In genomic region chr11:70556884-70557741, GRCh38 we compare ENCODE assay signal across 1 cellular context.
TF ChIP-seq lines count a peak whose summit lies in the region.

No MANE protein-coding gene starts in this region.

TF ChIP-seq in SK-N-SH, 30 proteins besides CTCF, POLR2A, EP300 and RAD21 (continued from another document):
- no peak for TF ChIP-seq ZBTB33 (IDR thresholded peaks at IDR 0.05; ENCODE audit: borderline replicate concordance, low read depth)
- no peak for TF ChIP-seq TEAD4 (IDR thresholded peaks at IDR 0.05; ENCODE audit: borderline replicate concordance, insufficient read depth)
